Comparison of ENCODE assay signal across 1 cellular context in genomic region chrX:20217906-20218305, GRCh38.
TF ChIP-seq lines count a peak whose summit lies in the region.

No MANE protein-coding gene starts in this region.

TF ChIP-seq in K562, 482 proteins besides CTCF, POLR2A, EP300 and RAD21 (continued from another document):
- TF ChIP-seq FOXP4 (CRISPR knock-in tag; IDR thresholded peaks at IDR 0.05; ENCODE audit: borderline replicate concordance): no peak
- TF ChIP-seq HMG20A (CRISPR knock-in tag; conservative IDR thresholded peaks at IDR 0.05): no peak
- no peak for TF ChIP-seq CLOCK (CRISPR knock-in tag; IDR thresholded peaks at IDR 0.05; ENCODE audit: borderline replicate concordance)
- TF ChIP-seq ARID1B (IDR thresholded peaks at IDR 0.05): peak; percentile 66
- no peak for TF ChIP-seq RB1 (IDR thresholded peaks at IDR 0.05; ENCODE audit: low read depth)
- no peak for TF ChIP-seq ZNF354B (CRISPR knock-in tag; IDR thresholded peaks at IDR 0.05)
- no peak for TF ChIP-seq ZNF778 (CRISPR knock-in tag; IDR thresholded peaks at IDR 0.05)
- TF ChIP-seq SMARCA4 (IDR thresholded peaks at IDR 0.05): peak; percentile 44; the same call in 1 of the 2 replicates
- no peak for TF ChIP-seq UBTF (IDR thresholded peaks at IDR 0.05; ENCODE audit: borderline replicate concordance in 1 of 2, low read depth in 2 of 2, low read length in 2 of 2)
- TF ChIP-seq STAT6 (CRISPR knock-in tag; IDR thresholded peaks at IDR 0.05): no peak
- TF ChIP-seq CBFA2T3 (IDR thresholded peaks at IDR 0.05): peak; percentile 47
- no peak for TF ChIP-seq NONO (IDR thresholded peaks at IDR 0.05; ENCODE audit: low read depth in 2 of 2, low read length in 1 of 2)
